8 cellular contexts compared by ENCODE assay signal in the genomic region with DNA sequence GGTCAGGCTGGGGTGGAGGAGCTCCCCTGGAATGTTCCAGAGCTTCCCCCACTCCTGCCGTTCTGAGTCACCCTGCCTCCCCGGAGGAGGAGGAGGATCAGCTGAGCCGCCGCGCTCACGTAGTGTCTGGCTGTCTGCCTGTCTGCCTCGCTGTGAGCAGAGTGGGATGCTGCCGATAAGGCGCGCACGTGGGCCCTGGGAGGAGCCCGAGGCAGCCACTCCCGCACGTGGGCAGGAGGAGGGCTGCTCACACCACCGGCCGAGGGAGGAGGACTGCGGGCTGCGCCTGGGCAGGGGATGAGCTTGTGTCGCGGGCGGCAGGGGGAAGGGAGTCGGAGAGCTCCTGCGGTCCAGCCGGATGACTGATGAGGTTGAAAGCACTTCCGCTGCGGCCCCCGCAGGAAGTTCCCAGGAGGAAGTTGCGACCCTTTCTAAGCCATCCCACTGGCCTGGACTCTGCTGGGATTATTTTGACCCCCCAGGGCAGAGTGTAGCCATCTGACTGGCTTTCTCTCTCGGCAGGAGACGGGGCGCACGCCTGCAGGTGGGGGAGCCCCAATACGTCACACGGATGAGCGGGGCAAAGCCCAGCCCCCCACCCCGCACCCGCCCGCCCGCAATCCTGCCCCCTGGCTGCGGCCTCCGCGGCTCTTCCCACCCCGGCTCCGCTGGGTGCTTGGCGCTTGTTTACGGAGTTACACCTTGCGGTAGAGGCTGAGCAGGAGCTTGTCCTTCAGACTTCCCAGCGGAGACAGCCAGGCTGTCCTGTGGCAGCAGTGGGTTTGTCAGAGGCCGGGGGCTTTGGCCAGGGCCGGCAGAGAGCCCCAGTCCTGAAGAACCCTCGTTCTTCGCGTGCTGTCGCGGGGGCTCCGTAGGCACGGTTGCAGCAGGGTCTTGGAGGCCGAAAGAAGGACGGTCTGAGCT. TPM values are rescaled to one million over a fixed set of nuclear protein-coding genes. Genes with fewer than 3 reads are reported as not detected.
DNase-seq lines count a peak whose midpoint lies in the region; ATAC-seq and TF ChIP-seq lines count a peak whose summit lies in the region.

No MANE protein-coding gene starts in this region.

- ATAC-seq in GM18511 (IDR thresholded peaks at IDR 0.05; ENCODE audit: unreplicated experiment) (peak; percentile 78), HG02970 (IDR thresholded peaks at IDR 0.05; ENCODE audit: low FRiP score, unreplicated experiment) (peak; percentile 50)

- no peaks in the 10 kb centered on the region for H3K27me3 ChIP-seq in spleen (replicated peaks in 1 of 7)

- H3K4me1 ChIP-seq in spleen = peaks cover 35 to 100% (median 73%) of the 10 kb centered on the region in 6 donors

- H3K27ac ChIP-seq in spleen = peak overlapping the region; percentile 72 to 88 (median 80)

- DNase-seq in NCI-H2171 treated with DMSO at 0.1 percent for 48 hours (lab: John Stamatoyannopoulos, UW) = peak; percentile 88
- peak; percentile 67 for DNase-seq in activated CD4-positive, alpha-beta T cell treated with anti-CD3 and anti-CD28 coated beads for 1 hour
- peak; percentile 3 to 47 for DNase-seq in cerebellar nuclear complex (lab: John Stamatoyannopoulos, UW)
- peak; percentile 98 for DNase-seq in islet precursor cell
- peak; percentile 94 for DNase-seq in spleen
- no peak for DNase-seq in DMS 273 treated with DMSO at 0.1 percent for 48 hours (lab: John Stamatoyannopoulos, UW)

- no peaks in the 10 kb centered on the region for H3K9me3 ChIP-seq in spleen

- WGBS in spleen, 5 donors = 5 to 17% (median 7%) methylated on average over 26 to 59 of the region's 59 CpGs

- peaks cover 0 to 31% (median 5%) of the 10 kb centered on the region in 6 donors for H3K36me3 ChIP-seq in spleen

- intact Hi-C loops in spleen (cut with DNase I; ENCODE audit: low total_unique reads) = no loop called here

- TF ChIP-seq CTCF in spleen (IDR thresholded peaks at IDR 0.05 in 8 of 11, conservative IDR thresholded peaks at IDR 0.05 in 3 of 11) = peak in 5 of 11 experiments; percentile 30 to 54 (median 39)

- peak overlapping the region; percentile 38 to 71 (median 48) for H3K4me3 ChIP-seq in spleen

- peak in 1 of 3 donors; percentile 24 for TF ChIP-seq POLR2A in spleen (IDR thresholded peaks at IDR 0.05)

RNA-seq across cellular contexts. Expression of a gene that starts 9.8 kb away (rescaled TPM):
- total RNA-seq in spleen = 10 to 100 TPM; 41.1 to 82.9 (median 58.7) TPM
- polyA plus RNA-seq in spleen = 10 to 100 TPM; 17.9 to 39.0 (median 24.7) TPM

RNA-seq across cellular contexts. Expression of a gene that starts 47.4 kb away (rescaled TPM):
- total RNA-seq in spleen = 10 to 100 TPM; 10.5 to 36.6 (median 28.6) TPM
- 10 to 100 TPM; 39.6 to 93.8 (median 48.5) TPM for polyA plus RNA-seq in spleen
